Comparison of ENCODE assay signal across 8 cellular contexts in the genomic region with DNA sequence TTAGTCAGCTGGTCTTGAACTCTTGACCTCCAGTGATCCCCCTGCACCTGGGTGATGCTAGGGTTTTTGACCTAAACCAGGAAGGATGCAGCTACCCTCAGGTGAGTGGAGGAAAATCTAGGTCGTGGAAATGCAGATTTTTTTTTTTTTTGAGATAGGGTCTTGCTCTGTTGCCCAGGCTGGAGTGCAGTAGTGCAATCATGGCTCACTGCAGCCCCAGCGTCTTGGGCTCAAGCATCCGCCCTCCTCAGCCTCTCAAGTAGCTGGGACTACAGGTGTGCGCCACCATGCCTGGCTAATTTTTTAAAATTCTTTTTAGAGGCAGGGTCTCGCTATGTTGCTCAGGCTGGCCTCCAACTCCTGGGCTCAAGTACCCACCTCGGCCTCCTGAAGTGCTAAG. TPM values are rescaled to one million over a fixed set of nuclear protein-coding genes. Genes with fewer than 3 reads are reported as not detected.
DNase-seq lines count a peak whose midpoint lies in the region; FAIRE-seq and TF ChIP-seq lines count a peak whose summit lies in the region.
"Not testable (repeated sequence)": the region's sequence is repeated elsewhere in the genome, so short reads cannot be mapped to it uniquely, and the experiment has no call there.

No MANE protein-coding gene starts in this region.

- CTCF ChIA-PET in AG04450 (lab: Charles Lee): not testable (repeated sequence)
- CTCF ChIA-PET in activated CD4-positive, alpha-beta T cell treated with anti-CD3 and anti-CD28 coated beads, Interleukin-2, amount 10 ng/mL, durations not matched to agents 7 days and 5 days (lab: Charles Lee): interaction anchor here (0.6 to 1.2 kb wide), 3 partner anchors 39 to 189 kb away, joined by 3 read pairs; a partner anchor contains a TSS
- CTCF ChIA-PET in activated naive CD4-positive, alpha-beta T cell treated with anti-CD3 and anti-CD28 coated beads for 36 hours (lab: Charles Lee): interaction anchor here (0.6 kb wide), 1 partner anchor 155 kb away, joined by 3 read pairs; no protein-coding TSS in a partner anchor

- H3K27me3 Mint-ChIP-seq in activated CD4-positive, alpha-beta T cell treated with anti-CD3 and anti-CD28 coated beads, Interleukin-2, amount 10 ng/mL, durations not matched to agents 7 days and 5 days; activated naive CD4-positive, alpha-beta T cell treated with anti-CD3 and anti-CD28 coated beads for 36 hours (ENCODE audit: low read depth); chondrocyte (ENCODE audit: low read depth): not testable (repeated sequence)

- not testable (repeated sequence) for DNase-seq in AG04450 (ENCODE audit: low read depth, low spot score); GM12892 (ENCODE audit: insufficient read length); activated CD4-positive, alpha-beta T cell treated with anti-CD3 and anti-CD28 coated beads, Interleukin-2, amount 10 ng/mL, durations not matched to agents 7 days and 5 days; activated naive CD4-positive, alpha-beta T cell treated with anti-CD3 and anti-CD28 coated beads for 36 hours; chondrocyte (ENCODE audit: low spot score); spleen
- peak in 1 of 3 donors; percentile 16 for DNase-seq in Peyer's patch

- POLR2A ChIA-PET in AG04450 (lab: Yijun Ruan, JAX): not testable (repeated sequence)
- POLR2A ChIA-PET in activated CD4-positive, alpha-beta T cell treated with anti-CD3 and anti-CD28 coated beads, Interleukin-2, amount 10 ng/mL, durations not matched to agents 7 days and 5 days (lab: Charles Lee): interaction anchor here (0.7 kb wide), 1 partner anchor 25 kb away, joined by 9 read pairs; no protein-coding TSS in a partner anchor

- H3K36me3 ChIP-seq in Peyer's patch: not testable (repeated sequence)
- H3K36me3 ChIP-seq in mesodermal cell (ENCODE audit: control insufficient read depth, insufficient read depth, low read length) (peaks cover 34% of the 10 kb centered on the region), spleen (peaks cover 0 to 37% (median 6%) of the 10 kb centered on the region in 6 donors)

- not testable (repeated sequence) for H3K9me3 Mint-ChIP-seq in activated CD4-positive, alpha-beta T cell treated with anti-CD3 and anti-CD28 coated beads, Interleukin-2, amount 10 ng/mL, durations not matched to agents 7 days and 5 days; activated naive CD4-positive, alpha-beta T cell treated with anti-CD3 and anti-CD28 coated beads for 36 hours; chondrocyte (ENCODE audit: low read depth)

- peaks cover 54% of the 10 kb centered on the region for H3K36me3 Mint-ChIP-seq in activated CD4-positive, alpha-beta T cell treated with anti-CD3 and anti-CD28 coated beads, Interleukin-2, amount 10 ng/mL, durations not matched to agents 7 days and 5 days (ENCODE audit: low read depth)
- H3K36me3 Mint-ChIP-seq in activated naive CD4-positive, alpha-beta T cell treated with anti-CD3 and anti-CD28 coated beads for 36 hours (ENCODE audit: low read depth): peaks cover 20% of the 10 kb centered on the region
- not testable (repeated sequence) for H3K36me3 Mint-ChIP-seq in chondrocyte (ENCODE audit: low read depth)

- intact Hi-C loops in activated naive CD4-positive, alpha-beta T cell treated with anti-CD3 and anti-CD28 coated beads for 36 hours (cut with micrococcal nuclease); spleen (cut with DNase I; ENCODE audit: low total_unique reads): not testable (repeated sequence)

- 92 to 93% methylated on average over 5 of the region's 6 CpGs for WGBS in mesodermal cell (ENCODE audit: insufficient coverage in 2 of 2), 2 experiments
- WGBS in spleen, 5 donors: 77 to 90% (median 87%) methylated on average over 6 of the region's 6 CpGs

- not testable (repeated sequence) for H3K27me3 ChIP-seq in AG04450 (ENCODE audit: control insufficient read depth, insufficient read depth, low read length); Peyer's patch; spleen (replicated peaks in 1 of 7)

- not testable (repeated sequence) for H3K4me3 ChIP-seq in AG04450 (ENCODE audit: low read depth, low read length); Peyer's patch; mesodermal cell (ENCODE audit: extremely low read depth, insufficient read depth, low read length, poor library complexity, severe bottlenecking); spleen

- not testable (repeated sequence) for FAIRE-seq in GM12892 (lab: Jason Lieb, UNC)

- peak overlapping the region; percentile 90 for H3K27ac Mint-ChIP-seq in activated CD4-positive, alpha-beta T cell treated with anti-CD3 and anti-CD28 coated beads, Interleukin-2, amount 10 ng/mL, durations not matched to agents 7 days and 5 days
- peak overlapping the region; percentile 84 for H3K27ac Mint-ChIP-seq in activated naive CD4-positive, alpha-beta T cell treated with anti-CD3 and anti-CD28 coated beads for 36 hours
- H3K27ac Mint-ChIP-seq in chondrocyte (ENCODE audit: unreplicated experiment): peak overlapping the region; percentile 97

- peak overlapping the region; percentile 31 for H3K27ac ChIP-seq in AG04450 (ENCODE audit: low read depth, low read length)
- peak overlapping the region; percentile 37 to 74 (median 60) for H3K27ac ChIP-seq in Peyer's patch
- peak overlapping the region; percentile 73 for H3K27ac ChIP-seq in mesodermal cell (ENCODE audit: low read depth, low read length, severe bottlenecking)
- peak overlapping the region; percentile 59 to 91 (median 86) for H3K27ac ChIP-seq in spleen

- H3K4me1 ChIP-seq in Peyer's patch: peaks cover 0 to 40% (median 15%) of the 10 kb centered on the region in 4 donors
- peaks cover 13% of the 10 kb centered on the region for H3K4me1 ChIP-seq in mesodermal cell (ENCODE audit: control insufficient read depth, insufficient read depth, low read length, poor library complexity, severe bottlenecking)
- peaks cover 39 to 100% (median 89%) of the 10 kb centered on the region in 6 donors for H3K4me1 ChIP-seq in spleen

- 0 out of 2 replicates have a peak, but pooled peaks have one; percentile 8 for TF ChIP-seq POLR2A in GM12892 (IDR thresholded peaks at IDR 0.05; ENCODE audit: low read depth, low read length)
- TF ChIP-seq POLR2A in Peyer's patch (IDR thresholded peaks at IDR 0.05); spleen (IDR thresholded peaks at IDR 0.05): not testable (repeated sequence)

- H3K9me3 ChIP-seq in AG04450 (ENCODE audit: control insufficient read depth, insufficient read depth, low read length); Peyer's patch; mesodermal cell (ENCODE audit: control insufficient read depth, low read length); spleen: not testable (repeated sequence)

- H3K4me1 Mint-ChIP-seq in activated CD4-positive, alpha-beta T cell treated with anti-CD3 and anti-CD28 coated beads, Interleukin-2, amount 10 ng/mL, durations not matched to agents 7 days and 5 days: peaks cover 81% of the 10 kb centered on the region
- H3K4me1 Mint-ChIP-seq in activated naive CD4-positive, alpha-beta T cell treated with anti-CD3 and anti-CD28 coated beads for 36 hours (ENCODE audit: low read depth): peaks cover 85% of the 10 kb centered on the region
- peaks cover 74% of the 10 kb centered on the region for H3K4me1 Mint-ChIP-seq in chondrocyte (ENCODE audit: low read depth)

- TF ChIP-seq CTCF in AG04450 (IDR thresholded peaks at IDR 0.05; ENCODE audit: low read depth, low read length); Peyer's patch (IDR thresholded peaks at IDR 0.05); chondrocyte (IDR thresholded peaks at IDR 0.05); spleen (IDR thresholded peaks at IDR 0.05 in 8 of 11, conservative IDR thresholded peaks at IDR 0.05 in 3 of 11): not testable (repeated sequence)

- not testable (repeated sequence) for H3K4me3 Mint-ChIP-seq in activated CD4-positive, alpha-beta T cell treated with anti-CD3 and anti-CD28 coated beads, Interleukin-2, amount 10 ng/mL, durations not matched to agents 7 days and 5 days; activated naive CD4-positive, alpha-beta T cell treated with anti-CD3 and anti-CD28 coated beads for 36 hours; chondrocyte (ENCODE audit: unreplicated experiment)

RNA-seq across cellular contexts. Expression of a gene that starts 51.9 kb away (rescaled TPM):
- polyA plus RNA-seq in AG04450 (2011; rRNA removed) (19.1 and 22.3 TPM in 2 replicates), spleen (10 to 100 TPM; 40.6 to 55.6 (median 54.9) TPM)
- 17.4 and 28.4 TPM in 2 replicates for polyA minus RNA-seq in AG04450 (2011; rRNA and poly(A)+ RNA removed)
- 346 TPM for polyA plus RNA-seq in GM12892 (2012; ENCODE audit: missing spikeins)
- total RNA-seq in Peyer's patch (100 to 1,000 TPM in 1 of 4 donors, 10 to 100 TPM in 2, 1 to 10 TPM in 1; 9.8 to 163 (median 22.2) TPM), chondrocyte (49.4 to 61.2 TPM (median 58.7 TPM) in 3 replicates), spleen (100 to 1,000 TPM; 132 to 156 (median 148) TPM)
- total RNA-seq in activated CD4-positive, alpha-beta T cell treated with anti-CD3 and anti-CD28 coated beads, Interleukin-2, amount 10 ng/mL, durations not matched to agents 7 days and 5 days: 100 to 1,000 TPM; 206 to 247 TPM
- 100 to 1,000 TPM; 126 to 128 TPM for total RNA-seq in activated naive CD4-positive, alpha-beta T cell treated with anti-CD3 and anti-CD28 coated beads for 36 hours
- polyA plus RNA-seq in mesodermal cell (2013, experiment 1 of 2): 67.8 TPM
- polyA plus RNA-seq in mesodermal cell (2013, experiment 2 of 2): 67.6 TPM

Comparison
In these comparisons a context has a peak if more than half of its experiments do, and no peak if none do; other contexts are left out.
1. H3K27ac ChIP-seq: peak in every context shown above with its lines; median percentile 86 in spleen; 73 in mesodermal cell; 60 in Peyer's patch; 31 in AG04450.